Comparison of ENCODE assay signal across 36 cellular contexts in the genomic region with DNA sequence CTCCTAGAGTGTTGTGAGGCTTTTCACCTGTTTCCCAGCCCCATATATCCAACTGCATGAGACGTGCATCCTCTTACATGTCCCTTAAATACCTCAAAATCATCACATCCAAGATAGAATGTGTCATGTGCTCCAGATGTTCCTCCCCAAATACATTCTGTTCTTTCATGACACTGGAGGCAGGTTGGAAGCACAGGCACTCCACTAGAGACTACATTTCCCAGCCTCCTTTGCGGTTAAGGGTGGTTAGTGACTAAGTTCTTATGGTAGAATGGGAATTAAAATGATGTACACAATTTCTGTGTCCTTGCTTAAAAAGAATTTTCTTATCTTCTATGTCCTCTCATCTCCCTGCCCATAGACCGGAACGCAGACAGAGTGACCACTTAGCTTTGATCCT. TPM values are rescaled to one million over a fixed set of nuclear protein-coding genes. Genes with fewer than 3 reads are reported as not detected.
"Had no signal": no experiment of that assay in that cellular context is flagged by ENCODE, and none has a peak within 500 bp of the region (broad histone marks: within the 10 kb centered on the region; RNA-seq: fewer than 3 reads in every experiment).

No MANE protein-coding gene starts in this region.

- H3K27ac Mint-ChIP-seq: activated naive CD8-positive, alpha-beta T cell; activated T-cell treated with anti-CD3 and anti-CD28 coated beads, Interleukin-2, amount 50 U/mL, for 72 hours; brain; mesothelial cell of epicardium; naive thymus-derived CD4-positive, alpha-beta T cell; stimulated activated memory B cell treated with anti-CD40 and anti-IgM and Interleukin-4, amounts not matched to agents 10 μg/mL and 1 μg/mL and 100 μg/mL, for 72 hours; stimulated activated naive CD8-positive, alpha-beta T cell treated with anti-CD3 and anti-CD28 coated beads, Interleukin-15, amount 100 ng/mL, for 72 hours; type B pancreatic cell had no signal

- ATAC-seq: activated T-cell treated with anti-CD3 and anti-CD28 coated beads, Interleukin-2, amount 50 U/mL, for 72 hours; left colon; naive thymus-derived CD4-positive, alpha-beta T cell; stimulated activated memory B cell treated with anti-CD40 and anti-IgM and Interleukin-4, amounts not matched to agents 10 μg/mL and 1 μg/mL and 100 μg/mL, for 72 hours had no signal

- H3K36me3 ChIP-seq: ascending aorta, cardiac muscle cell, ovary, prostate gland, sigmoid colon, uterus had no signal

- H3K9me3 Mint-ChIP-seq: activated T-cell treated with anti-CD3 and anti-CD28 coated beads, Interleukin-2, amount 50 U/mL, for 72 hours; stimulated activated memory B cell treated with anti-CD40 and anti-IgM and Interleukin-4, amounts not matched to agents 10 μg/mL and 1 μg/mL and 100 μg/mL, for 72 hours; stimulated activated naive CD8-positive, alpha-beta T cell treated with anti-CD3 and anti-CD28 coated beads, Interleukin-15, amount 100 ng/mL, for 72 hours had no signal

- H3K27ac ChIP-seq: ascending aorta, cardiac muscle cell, ovary, prostate gland, sigmoid colon, uterus, VCaP had no signal

- FAIRE-seq: endothelial cell of umbilical vein, kidney, small intestine, TTC549 had no signal

- H3K27me3 ChIP-seq: ascending aorta, cardiac muscle cell, ovary, sigmoid colon, uterus had no signal

- H3K4me3 Mint-ChIP-seq: activated naive CD8-positive, alpha-beta T cell; activated T-cell treated with anti-CD3 and anti-CD28 coated beads, Interleukin-2, amount 50 U/mL, for 72 hours; brain; mesothelial cell of epicardium; naive thymus-derived CD4-positive, alpha-beta T cell; stimulated activated memory B cell treated with anti-CD40 and anti-IgM and Interleukin-4, amounts not matched to agents 10 μg/mL and 1 μg/mL and 100 μg/mL, for 72 hours; stimulated activated naive CD8-positive, alpha-beta T cell treated with anti-CD3 and anti-CD28 coated beads, Interleukin-15, amount 100 ng/mL, for 72 hours; type B pancreatic cell had no signal

- H3K27me3 Mint-ChIP-seq: activated naive CD8-positive, alpha-beta T cell; stimulated activated memory B cell treated with anti-CD40 and anti-IgM and Interleukin-4, amounts not matched to agents 10 μg/mL and 1 μg/mL and 100 μg/mL, for 72 hours; type B pancreatic cell had no signal

- H3K36me3 Mint-ChIP-seq: activated naive CD8-positive, alpha-beta T cell; brain; mesothelial cell of epicardium; naive thymus-derived CD4-positive, alpha-beta T cell; stimulated activated memory B cell treated with anti-CD40 and anti-IgM and Interleukin-4, amounts not matched to agents 10 μg/mL and 1 μg/mL and 100 μg/mL, for 72 hours; type B pancreatic cell had no signal

- H3K4me1 ChIP-seq: prostate gland, uterus had no signal

- DNase-seq: activated CD4-positive, alpha-beta T cell treated with anti-CD3 and anti-CD28 coated beads for 4 hours; activated CD4-positive, alpha-beta T cell treated with anti-CD3 and anti-CD28 coated beads, Interleukin-2, amount 50 U/mL, for 4 hours; activated effector memory CD4-positive, alpha-beta T cell treated with Interleukin-2 at 50 U/mL for 16 hours; activated naive CD4-positive, alpha-beta T cell treated with Interleukin-2 at 50 U/mL for 16 hours; activated T-cell treated with anti-CD3 and anti-CD28 coated beads for 4 hours; activated T-cell treated with anti-CD3 and anti-CD28 coated beads, Interleukin-2, amount 50 U/mL, for 72 hours; cortex of kidney; head of caudate nucleus; hippocampal formation; kidney; left colon; mammary epithelial cell; naive thymus-derived CD4-positive, alpha-beta T cell; ovary; retina; sigmoid colon; small intestine; stimulated activated CD4-positive, alpha-beta T cell treated with anti-CD3 and anti-CD28 coated beads, Interleukin-4, amount 100 ng/mL, for 4 hours; stimulated activated CD8-positive, alpha-beta memory T cell treated with anti-CD3 and anti-CD28 coated beads, Interleukin-4, amount 100 ng/mL, for 48 hours; stimulated activated naive CD8-positive, alpha-beta T cell treated with anti-CD3 and anti-CD28 coated beads, Interleukin-15, amount 100 ng/mL, for 72 hours; substantia nigra; T-helper 9 cell; uterus had no signal

- H3K4me3 ChIP-seq: ascending aorta, cardiac muscle cell, ovary, prostate gland, sigmoid colon, uterus had no signal

- H3K9me3 ChIP-seq: ascending aorta, ovary, prostate gland, sigmoid colon, uterus had no signal

RNA-seq across cellular contexts. Expression of a gene that starts 34.3 kb away (rescaled TPM):
- total RNA-seq: activated T-cell treated with anti-CD3 and anti-CD28 coated beads, Interleukin-2, amount 50 U/mL, for 72 hours; ascending aorta; cerebellum; endothelial cell of umbilical vein; kidney; left colon; sigmoid colon; uterus had no signal
- polyA plus RNA-seq: endothelial cell of umbilical vein; naive thymus-derived CD4-positive, alpha-beta T cell; neural cell had no signal
